In the genomic region with DNA sequence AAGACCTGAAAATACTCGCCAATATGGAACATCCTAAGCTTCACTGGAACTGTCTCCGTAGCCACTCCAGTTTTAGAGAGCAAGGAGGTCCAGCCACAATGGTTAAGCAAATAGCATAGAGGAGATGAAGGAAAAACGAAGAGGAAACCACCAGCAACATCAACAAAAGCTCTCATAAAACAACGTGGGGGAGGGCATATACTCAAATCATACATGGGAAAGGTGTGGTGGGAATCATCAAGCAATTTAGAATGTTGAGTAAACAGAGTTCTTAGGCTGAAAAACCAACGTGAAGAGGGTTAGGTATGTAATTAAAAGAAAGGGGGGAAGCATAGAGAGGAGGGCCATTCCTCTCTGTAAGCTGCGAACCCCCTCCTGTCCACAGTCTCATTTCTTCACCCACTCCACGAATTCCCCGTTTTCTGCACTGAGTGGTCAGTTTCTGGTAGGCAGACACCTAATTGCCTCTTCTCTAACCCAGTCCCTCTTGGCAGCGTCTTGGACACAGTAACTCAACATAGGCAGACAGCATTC, we compare ENCODE assay signal across 8 cellular contexts. TPM values are rescaled to one million over a fixed set of nuclear protein-coding genes. Genes with fewer than 3 reads are reported as not detected.
A peak's percentile ranks its signal among the peaks of the same experiment; 100 is the strongest.
DNase-seq lines count a peak whose midpoint lies in the region; ATAC-seq lines count a peak whose summit lies in the region.
"Had no signal": no experiment of that assay in that cellular context is flagged by ENCODE, and none has a peak within 500 bp of the region (broad histone marks: within the 10 kb centered on the region; RNA-seq: fewer than 3 reads in every experiment).

No MANE protein-coding gene starts in this region.

- H3K9me3 ChIP-seq in iPS-20b (ENCODE audit: insufficient read depth, low read depth, low read length): no peaks in the 10 kb centered on the region
- H3K9me3 ChIP-seq in thymus (ENCODE audit: control insufficient read depth): no peaks in the 10 kb centered on the region

- 1% methylated on average over 9 of the region's 9 CpGs for WGBS in thymus

- H3K27me3 ChIP-seq in iPS-20b (ENCODE audit: insufficient read depth, low read length) (no peaks in the 10 kb centered on the region), thymus (ENCODE audit: control insufficient read depth, insufficient read depth) (no peaks in the 10 kb centered on the region)

- H3K36me3 ChIP-seq in iPS-20b (ENCODE audit: insufficient read depth, low read depth, low read length) (no peaks in the 10 kb centered on the region), thymus (ENCODE audit: control insufficient read depth, insufficient read depth) (no peaks in the 10 kb centered on the region)

- ATAC-seq in activated CD4-positive, CD25-positive, alpha-beta regulatory T cell treated with anti-CD3 and anti-CD28 coated beads, Interleukin-2, amount 50 U/mL, for 24 hours: no peak
- ATAC-seq in T-cell (replicated peaks in 1 of 4): no peak

- CTCF ChIA-PET in T-cell (lab: Charles Lee): interaction anchor here (0.5 to 1.0 kb wide), 3 partner anchors 9 to 717 kb away, joined by 3 to 5 read pairs (median 3); partner anchors contain the start of gene IFT25 (in 1 of the 2)

- no peak overlapping the region for H3K4me3 Mint-ChIP-seq in T-cell
- H3K4me3 Mint-ChIP-seq: nephron had no signal

- H3K27me3 Mint-ChIP-seq in T-cell: no peaks in the 10 kb centered on the region

- H3K36me3 Mint-ChIP-seq in T-cell: peaks cover 6% of the 10 kb centered on the region

- H3K27ac Mint-ChIP-seq in T-cell: no peak overlapping the region
- H3K27ac Mint-ChIP-seq: nephron had no signal

- no peaks in the 10 kb centered on the region for H3K9me3 Mint-ChIP-seq in T-cell
- H3K9me3 Mint-ChIP-seq: nephron had no signal

- peak overlapping the region; percentile 86 for H3K4me3 ChIP-seq in iPS-20b (ENCODE audit: low read length)
- peak overlapping the region; percentile 77 for H3K4me3 ChIP-seq in thymus (ENCODE audit: low read length)

- H3K4me1 ChIP-seq in iPS-20b (ENCODE audit: insufficient read depth, low read length): no peaks in the 10 kb centered on the region; the same call in 1 of the 2 replicates
- H3K4me1 ChIP-seq in thymus (ENCODE audit: control insufficient read depth, insufficient read depth, low read length): peaks cover 14% of the 10 kb centered on the region

- DNase-seq in HK-2 (ENCODE audit: unreplicated experiment) (peak; percentile 4), SW480 (ENCODE audit: low spot score) (peak; percentile 21), T-cell (no peak), SKM-1 (lab: John Stamatoyannopoulos, UW; ENCODE audit: unreplicated experiment) (no peak)

- no peak overlapping the region for H3K27ac ChIP-seq in iPS-20b (ENCODE audit: low read length)
- peak overlapping the region; percentile 100 for H3K27ac ChIP-seq in thymus (ENCODE audit: low read depth)

- H3K4me1 Mint-ChIP-seq in T-cell: peaks cover 50 to 56% (median 55%) of the 10 kb centered on the region in 3 donors

- peak overlapping the region; percentile 90 for H3K9ac ChIP-seq in iPS-20b (ENCODE audit: low read depth, low read length)

- POLR2A ChIA-PET in T-cell (lab: Charles Lee): interaction anchor here (0.9 to 1.6 kb wide), 5 partner anchors 10 to 239 kb away, joined by 3 to 9 read pairs (median 4); partner anchors contain the start of genes IFT25 (in 1 of the 2) and LRRC42 (in 1 of the 2)

RNA-seq across cellular contexts. Expression of gene TMEM59, which starts 1.0 kb away (rescaled TPM):
- polyA plus RNA-seq in thymus: 185 TPM
- total RNA-seq in T-cell: 100 to 1,000 TPM; 138 to 193 (median 174) TPM

RNA-seq across cellular contexts. Expression of gene TCEANC2, which starts 1.4 kb away (rescaled TPM):
- 4.0 TPM for polyA plus RNA-seq in thymus
- 10 to 100 TPM in 2 of 5 donors, 1 to 10 TPM in 3; 5.9 to 12.8 (median 9.7) TPM for total RNA-seq in T-cell

RNA-seq across cellular contexts. Expression of gene LDLRAD1, which starts 34.0 kb away (rescaled TPM):
- polyA plus RNA-seq in thymus: 0.18 TPM
- total RNA-seq in T-cell: not detected

Comparison
In these comparisons a context has a peak if more than half of its experiments do, and no peak if none do; other contexts are left out.
1. DNase-seq: peak in HK-2 (single experiment) and SW480 (single experiment); none in T-cell (0 of 34) and SKM-1 (single experiment).